1 cellular context compared by ENCODE assay signal in genomic region chr11:66104057-66104638, GRCh38.
TF ChIP-seq lines count a peak whose summit lies in the region.

No MANE protein-coding gene starts in this region.

TF ChIP-seq in HepG2, 621 proteins besides CTCF, POLR2A, EP300 and RAD21:
- no peak for TF ChIP-seq NFIC (IDR thresholded peaks at IDR 0.05; ENCODE audit: low read length)
- peak; percentile 39 for TF ChIP-seq HNRNPK (IDR thresholded peaks at IDR 0.05; ENCODE audit: low read depth, low read length, poor library complexity, severe bottlenecking)
TF ChIP-seq in HepG2: peak in this region for 1.
